16 cellular contexts compared by ENCODE assay signal in the genomic region with DNA sequence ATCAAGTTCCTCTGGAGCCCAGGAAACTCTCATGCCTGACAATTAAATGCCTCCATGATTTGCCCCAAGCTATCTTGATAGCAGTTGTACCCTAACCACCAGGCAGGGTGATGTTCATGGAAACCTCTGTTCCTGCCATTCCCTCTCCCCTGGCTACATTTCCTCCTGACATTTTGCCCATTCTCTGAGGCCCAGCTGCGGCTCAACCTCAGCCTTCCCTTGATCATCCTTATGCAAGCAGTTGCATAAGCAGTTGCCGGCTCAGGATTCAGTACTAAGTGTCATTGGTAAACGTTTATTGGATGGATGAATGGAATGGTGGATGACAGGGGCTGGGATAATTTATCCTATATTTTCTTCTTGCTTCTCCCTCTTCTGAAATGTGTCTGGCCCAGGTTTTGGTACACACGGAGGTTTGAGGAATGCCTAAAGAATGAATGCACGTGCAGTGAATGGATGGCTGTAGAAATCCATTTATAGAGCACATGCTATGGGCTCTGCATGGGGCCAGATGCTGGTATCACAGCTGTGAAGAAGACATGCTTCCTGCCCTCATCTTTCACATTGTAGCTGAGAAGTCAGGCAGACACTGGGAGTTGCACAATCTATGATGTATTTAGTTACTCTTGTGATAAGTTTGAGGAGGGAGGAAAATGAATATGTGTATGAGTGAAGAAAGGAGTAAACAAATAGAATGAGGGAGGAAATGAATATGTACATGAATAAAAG.
A peak's percentile ranks its signal among the peaks of the same experiment; 100 is the strongest.
DNase-seq lines count a peak whose midpoint lies in the region; ATAC-seq, FAIRE-seq and TF ChIP-seq lines count a peak whose summit lies in the region.
"Had no signal": no experiment of that assay in that cellular context is flagged by ENCODE, and none has a peak within 500 bp of the region (broad histone marks: within the 10 kb centered on the region; RNA-seq: fewer than 3 reads in every experiment).

No MANE protein-coding gene starts in this region.

- ATAC-seq in HepG2 (no peak), right lobe of liver (no peak), K562 (no peak), upper lobe of right lung (no peak)
- no peak for ATAC-seq in activated naive CD8-positive, alpha-beta T cell treated with anti-CD3 and anti-CD28 coated beads, Interleukin-2, amount 50 U/mL, for 24 hours

- peaks cover 6% of the 10 kb centered on the region for H3K27me3 Mint-ChIP-seq in activated naive CD8-positive, alpha-beta T cell treated with anti-CD3 and anti-CD28 coated beads, Interleukin-2, amount 50 U/mL, for 24 hours

- no peaks in the 10 kb centered on the region for H3K36me3 ChIP-seq in HepG2 (replicated peaks in 1 of 2; ENCODE audit: control insufficient read depth in 1 of 2, insufficient read depth in 2 of 2, low read length in 2 of 2)
- no peaks in the 10 kb centered on the region for H3K36me3 ChIP-seq in right lobe of liver
- H3K36me3 ChIP-seq in K562 (ENCODE audit: control insufficient read depth, insufficient read depth, low read length), result no peaks in the 10 kb centered on the region
- no peaks in the 10 kb centered on the region for H3K36me3 ChIP-seq in mucosa of rectum (ENCODE audit: control insufficient read depth in 2 of 2, insufficient read depth in 2 of 2, low read length in 2 of 2)
- H3K36me3 ChIP-seq in upper lobe of right lung, result no peaks in the 10 kb centered on the region
- H3K36me3 ChIP-seq: SJSA1 had no signal

- TF ChIP-seq EP300 in HepG2 (IDR thresholded peaks at IDR 0.05; ENCODE audit: low read depth in 2 of 2, low read length in 2 of 2), result no peak
- no peak for TF ChIP-seq EP300 in HepG2 (CRISPR knock-in tag; IDR thresholded peaks at IDR 0.05; ENCODE audit: borderline replicate concordance)
- no peak for TF ChIP-seq EP300 in K562 (IDR thresholded peaks at IDR 0.05; ENCODE audit: low read length)

- POLR2A ChIA-PET in HepG2 (lab: Yijun Ruan, JAX) (no interaction called here), K562 (lab: Yijun Ruan, JAX) (interaction anchor here (1.2 kb wide), 1 partner anchor 20 kb away, joined by 4 read pairs; no protein-coding TSS in a partner anchor)

- TF ChIP-seq POLR2A in HepG2 (IDR thresholded peaks at IDR 0.05; ENCODE audit: insufficient read depth in 1 of 2, low read depth in 2 of 2, low read length in 2 of 2) (no peak), right lobe of liver (IDR thresholded peaks at IDR 0.05) (no peak), K562 (conservative IDR thresholded peaks at IDR 0.05) (no peak)

- H4K20me1 ChIP-seq in HepG2 (ENCODE audit: insufficient read depth, low read length) (no peaks in the 10 kb centered on the region), K562 (replicated peaks; ENCODE audit: control insufficient read depth, insufficient read depth, low read length) (no peaks in the 10 kb centered on the region; the same call in 1 of the 2 replicates)

- H3K27ac ChIP-seq in HepG2 (ENCODE audit: extremely low read length, insufficient read depth, low read length) (no peak overlapping the region), right lobe of liver (no peak overlapping the region), K562 (ENCODE audit: extremely low read depth, low read depth, low read length) (no peak overlapping the region), mucosa of rectum (ENCODE audit: low read depth in 2 of 2, low read length in 2 of 2) (peak overlapping the region; percentile 87 to 90), upper lobe of right lung (no peak overlapping the region)
- H3K27ac ChIP-seq: PC-9, SJSA1 had no signal

- no peaks in the 10 kb centered on the region for H3K9me1 ChIP-seq in K562 (ENCODE audit: control insufficient read depth, insufficient read depth, low read length)

- no peaks in the 10 kb centered on the region for H3K9me3 Mint-ChIP-seq in activated naive CD8-positive, alpha-beta T cell treated with anti-CD3 and anti-CD28 coated beads, Interleukin-2, amount 50 U/mL, for 24 hours

- no peak overlapping the region for H3K27ac Mint-ChIP-seq in activated naive CD8-positive, alpha-beta T cell treated with anti-CD3 and anti-CD28 coated beads, Interleukin-2, amount 50 U/mL, for 24 hours

- H3K4me3 ChIP-seq in HepG2 (replicated peaks in 1 of 3; ENCODE audit: insufficient read depth in 1 of 3, low read depth in 2 of 3, low read length in 3 of 3), result no peak overlapping the region
- H3K4me3 ChIP-seq in right lobe of liver, result no peak overlapping the region
- no peak overlapping the region for H3K4me3 ChIP-seq in K562
- H3K4me3 ChIP-seq in mucosa of rectum (ENCODE audit: low read length in 2 of 2), result no peak overlapping the region
- H3K4me3 ChIP-seq in upper lobe of right lung, result no peak overlapping the region
- H3K4me3 ChIP-seq: PC-9, SJSA1 had no signal

- DNase-seq in HepG2 (ENCODE audit: low spot score) (no peak), right lobe of liver (no peak), K562 (ENCODE audit: extremely low read depth in 1 of 4, low spot score in 3 of 4) (no peak), upper lobe of right lung (peak; percentile 1), SIG-M5 treated with dmso at 0.1 percent for 504 hours (lab: John Stamatoyannopoulos, UW; ENCODE audit: unreplicated experiment) (no peak)
- no peak for DNase-seq in effector CD4-positive, alpha-beta T cell
- DNase-seq in activated naive CD8-positive, alpha-beta T cell treated with anti-CD3 and anti-CD28 coated beads, Interleukin-2, amount 50 U/mL, for 24 hours, result no peak
- DNase-seq: Caco-2, DMS79, H7, NCI-H226, NCI-H524 treated with DMSO at 0.1 percent for 48 hours, PC-9 had no signal

- H3K9ac ChIP-seq in HepG2 (ENCODE audit: insufficient read depth, low read depth, low read length) (no peak overlapping the region), K562 (ENCODE audit: insufficient read depth in 1 of 2, low read depth in 2 of 2, low read length in 2 of 2) (no peak overlapping the region), mucosa of rectum (ENCODE audit: low read depth in 1 of 2, low read length in 2 of 2) (peak overlapping the region in 1 of 2 donors; percentile 26)

- H2AFZ ChIP-seq in HepG2 (ENCODE audit: low read length) (no peak overlapping the region), K562 (ENCODE audit: low read depth, low read length) (no peak overlapping the region)
- H2AFZ ChIP-seq: PC-9 had no signal

- TF ChIP-seq RAD21 in HepG2 (CRISPR knock-in tag; IDR thresholded peaks at IDR 0.05) (no peak), K562 (CRISPR knock-in tag; conservative IDR thresholded peaks at IDR 0.05 in 1 of 2, IDR thresholded peaks at IDR 0.05 in 1 of 2) (no peak)

- no peaks in the 10 kb centered on the region for H3K79me2 ChIP-seq in HepG2 (ENCODE audit: insufficient read depth, low read length)
- H3K79me2 ChIP-seq in K562 (ENCODE audit: control insufficient read depth, insufficient read depth, low read length), result no peaks in the 10 kb centered on the region

- H3K27me3 ChIP-seq in HepG2 (ENCODE audit: control insufficient read depth in 1 of 2, insufficient read depth in 2 of 2, low read length in 2 of 2), result peaks cover 0 to 14% of the 10 kb centered on the region in 2 experiments; a peak in 4 of 5 replicates
- no peaks in the 10 kb centered on the region for H3K27me3 ChIP-seq in right lobe of liver
- H3K27me3 ChIP-seq in K562 (ENCODE audit: control insufficient read depth in 2 of 2, insufficient read depth in 2 of 2, low read length in 2 of 2), result peaks cover 0 to 17% of the 10 kb centered on the region in 2 experiments; a peak in 4 of 5 replicates
- H3K27me3 ChIP-seq in mucosa of rectum (ENCODE audit: control insufficient read depth in 2 of 2, insufficient read depth in 2 of 2, low read length in 2 of 2), result no peaks in the 10 kb centered on the region
- H3K27me3 ChIP-seq in upper lobe of right lung, result no peaks in the 10 kb centered on the region
- H3K27me3 ChIP-seq: SJSA1 had no signal

- H3K9me3 ChIP-seq in HepG2 (ENCODE audit: low read length) (no peaks in the 10 kb centered on the region), right lobe of liver (no peaks in the 10 kb centered on the region), K562 (replicated peaks; ENCODE audit: control insufficient read depth, insufficient read depth, low read depth, low read length) (no peaks in the 10 kb centered on the region), mucosa of rectum (ENCODE audit: control insufficient read depth in 2 of 2, low read length in 2 of 2) (no peaks in the 10 kb centered on the region), upper lobe of right lung (no peaks in the 10 kb centered on the region)
- H3K9me3 ChIP-seq: Caco-2, SJSA1 had no signal

- FAIRE-seq in HepG2 (lab: Jason Lieb, UNC), result no peak
- no peak for FAIRE-seq in K562 (lab: Jason Lieb, UNC)
- FAIRE-seq: HTR-8/SVneo had no signal

- H3K4me1 ChIP-seq in HepG2 (ENCODE audit: insufficient read depth, low read length) (peaks cover 23% of the 10 kb centered on the region), right lobe of liver (peaks cover 0 to 17% (median 0%) of the 10 kb centered on the region in 4 donors), K562 (replicated peaks in 1 of 2; ENCODE audit: control insufficient read depth in 2 of 2, insufficient read depth in 2 of 2, low read length in 2 of 2) (no peaks in the 10 kb centered on the region), mucosa of rectum (ENCODE audit: control insufficient read depth in 2 of 2, insufficient read depth in 2 of 2, low read length in 2 of 2) (peaks cover 44 to 59% of the 10 kb centered on the region in 2 donors), upper lobe of right lung (no peaks in the 10 kb centered on the region)

- in situ Hi-C loops in HepG2 (cut with HindIII; ENCODE audit: extremely low pct_ligation_motif_present, low pct_unique_long_range_greater_than_20kb), result loop anchor here (25.0 kb wide), 1 partner anchor 512 kb away; a partner anchor contains a TSS
- in situ Hi-C loops in K562 (cut with MboI), result loop anchor here (10.0 kb wide), 1 partner anchor 515 kb away; no protein-coding TSS in a partner anchor

- H3K4me2 ChIP-seq in HepG2 (ENCODE audit: low read depth, low read length), result no peak overlapping the region
- no peak overlapping the region for H3K4me2 ChIP-seq in K562 (ENCODE audit: insufficient read depth, low read length)
- H3K4me2 ChIP-seq: PC-9 had no signal

- intact Hi-C loops in HepG2 (cut with micrococcal nuclease; ENCODE audit: unreplicated experiment) (no loop called here), right lobe of liver (cut with DNase I) (no loop called here), K562 (cut with micrococcal nuclease) (no loop called here), upper lobe of right lung (cut with DNase I) (no loop called here)

- TF ChIP-seq CTCF in HepG2 (CRISPR knock-in tag; IDR thresholded peaks at IDR 0.05) (no peak), right lobe of liver (IDR thresholded peaks at IDR 0.05) (no peak), K562 (IDR thresholded peaks at IDR 0.05 in 2 of 3, conservative IDR thresholded peaks at IDR 0.05 in 1 of 3; ENCODE audit: insufficient read depth in 2 of 3, low read depth in 1 of 3, low read length in 3 of 3) (no peak), upper lobe of right lung (IDR thresholded peaks at IDR 0.05) (no peak)

- no peaks in the 10 kb centered on the region for H3K4me1 Mint-ChIP-seq in activated naive CD8-positive, alpha-beta T cell treated with anti-CD3 and anti-CD28 coated beads, Interleukin-2, amount 50 U/mL, for 24 hours

- BruUV-seq in HepG2 (replicated peaks; lab: Mats Ljungman, UMichigan) (no TSS peak), K562 (replicated peaks; lab: Mats Ljungman, UMichigan) (no TSS peak)

- CTCF ChIA-PET in HepG2 (lab: Yijun Ruan, JAX; ENCODE audit: low intra/inter-chr PET ratio, low total read pairs), result no interaction called here
- CTCF ChIA-PET in K562 (lab: Yijun Ruan, JAX; ENCODE audit: low intra/inter-chr PET ratio), result interaction anchor here (0.7 kb wide), 1 partner anchor 50 kb away, joined by 3 read pairs; no protein-coding TSS in a partner anchor

- no peak overlapping the region for H3K4me3 Mint-ChIP-seq in activated naive CD8-positive, alpha-beta T cell treated with anti-CD3 and anti-CD28 coated beads, Interleukin-2, amount 50 U/mL, for 24 hours

- 14% methylated on average over 5 of the region's 5 CpGs for WGBS in HepG2 (ENCODE audit: low lambda C conversion rate)
- 68% methylated on average over 5 of the region's 5 CpGs for WGBS in right lobe of liver (ENCODE audit: insufficient coverage, low coverage, low lambda C conversion rate, missing lambda C conversion rate)
- WGBS in K562 (ENCODE audit: insufficient coverage, low coverage, missing lambda C conversion rate), result 1% methylated on average over 5 of the region's 5 CpGs

- no peaks in the 10 kb centered on the region for H3K36me3 Mint-ChIP-seq in activated naive CD8-positive, alpha-beta T cell treated with anti-CD3 and anti-CD28 coated beads, Interleukin-2, amount 50 U/mL, for 24 hours (ENCODE audit: low read depth)

Comparison
In these comparisons a context has a peak if more than half of its experiments do, and no peak if none do; other contexts are left out.
1. H3K27ac ChIP-seq: peak in mucosa of rectum (2 of 2); none in HepG2 (single experiment), right lobe of liver (0 of 3), K562 (single experiment) and upper lobe of right lung (single experiment).